In genomic region chr10:101071266-101071884, GRCh38 we compare ENCODE assay signal across 10 cellular contexts. TPM values are rescaled to one million over a fixed set of nuclear protein-coding genes. Genes with fewer than 3 reads are reported as not detected.
A peak's percentile ranks its signal among the peaks of the same experiment; 100 is the strongest.
DNase-seq lines count a peak whose midpoint lies in the region; TF ChIP-seq lines count a peak whose summit lies in the region.
"Had no signal": no experiment of that assay in that cellular context is flagged by ENCODE, and none has a peak within 500 bp of the region (broad histone marks: within the 10 kb centered on the region; RNA-seq: fewer than 3 reads in every experiment).

No MANE protein-coding gene starts in this region.

- no peak overlapping the region for H2AFZ ChIP-seq in osteoblast (ENCODE audit: low read length)

- H3K4me3 ChIP-seq in GM12865 (ENCODE audit: low read depth, low read length) (no peak overlapping the region), adrenal gland (no peak overlapping the region), osteoblast (ENCODE audit: insufficient read depth, low read length) (no peak overlapping the region), stomach (no peak overlapping the region)
- H3K4me3 ChIP-seq: uterus had no signal

- TF ChIP-seq POLR2A in adrenal gland (IDR thresholded peaks at IDR 0.05) (no peak), stomach (IDR thresholded peaks at IDR 0.05) (no peak)

- 57 to 71% (median 64%) methylated on average over 6 of the region's 6 CpGs for WGBS in adrenal gland, 4 donors
- 61 to 78% (median 75%) methylated on average over 6 of the region's 6 CpGs for WGBS in stomach, 5 donors

- TF ChIP-seq EP300 in stomach (IDR thresholded peaks at IDR 0.05), result no peak

- H3K9me3 ChIP-seq in adrenal gland (replicated peaks in 1 of 3) (no peaks in the 10 kb centered on the region), osteoblast (ENCODE audit: low read depth, low read length) (no peaks in the 10 kb centered on the region), stomach (no peaks in the 10 kb centered on the region)
- H3K9me3 ChIP-seq: uterus had no signal

- H3K79me2 ChIP-seq in osteoblast (ENCODE audit: insufficient read depth, low read length), result no peaks in the 10 kb centered on the region

- TF ChIP-seq CTCF in GM12865 (IDR thresholded peaks at IDR 0.05; ENCODE audit: insufficient read depth, low read depth, low read length, missing control alignments) (no peak), adrenal gland (IDR thresholded peaks at IDR 0.05) (no peak), osteoblast (IDR thresholded peaks at IDR 0.05; ENCODE audit: extremely low read depth, low read depth, low read length) (no peak), stomach (IDR thresholded peaks at IDR 0.05) (no peak)

- H3K27ac ChIP-seq in adrenal gland (no peak overlapping the region), osteoblast (ENCODE audit: low read depth, low read length) (no peak overlapping the region), stomach (peak overlapping the region in 2 of 5 donors; percentile 20 to 68)
- H3K27ac ChIP-seq: uterus had no signal

- intact Hi-C loops in adrenal gland (cut with DNase I) (no loop called here), stomach (cut with DNase I; ENCODE audit: low total_unique reads) (no loop called here)

- no peaks in the 10 kb centered on the region for H3K36me3 ChIP-seq in adrenal gland (replicated peaks in 1 of 2)
- no peaks in the 10 kb centered on the region for H3K36me3 ChIP-seq in osteoblast (ENCODE audit: insufficient read depth, low read length)
- H3K36me3 ChIP-seq in stomach, result no peaks in the 10 kb centered on the region
- H3K36me3 ChIP-seq: uterus had no signal

- H3K4me2 ChIP-seq in osteoblast (ENCODE audit: insufficient read depth, low read length), result peak overlapping the region; percentile 14

- DNase-seq in GM12865 (ENCODE audit: low read depth) (peak; percentile 48), Kasumi-1 (lab: John Stamatoyannopoulos, UW) (peak; percentile 92 to 94), adrenal gland (peak in 5 of 7 donors; percentile 43 to 74 (median 55)), osteoblast (ENCODE audit: insufficient read length, low spot score, missing footprints) (peak; percentile 75), NCI-H82 treated with DMSO at 0.1 percent for 48 hours (lab: John Stamatoyannopoulos, UW; ENCODE audit: unreplicated experiment) (no peak), stomach (no peak), NK-92 (lab: John Stamatoyannopoulos, UW; ENCODE audit: unreplicated experiment) (no peak)
- DNase-seq: endodermal cell, NCI-H82, uterus had no signal

- H4K20me1 ChIP-seq in osteoblast (ENCODE audit: insufficient read depth, low read length), result no peaks in the 10 kb centered on the region

- H3K27me3 ChIP-seq in adrenal gland (peaks cover 16% of the 10 kb centered on the region), osteoblast (ENCODE audit: insufficient read depth, low read length) (peaks cover 37% of the 10 kb centered on the region), stomach (peaks cover 0 to 62% (median 27%) of the 10 kb centered on the region in 3 donors)

- peaks cover 6 to 12% of the 10 kb centered on the region in 2 donors for H3K4me1 ChIP-seq in adrenal gland (replicated peaks in 1 of 2)
- H3K4me1 ChIP-seq in osteoblast (ENCODE audit: insufficient read depth, low read length), result peaks cover 16% of the 10 kb centered on the region
- H3K4me1 ChIP-seq in stomach, result peaks cover 13 to 27% (median 20%) of the 10 kb centered on the region in 4 donors

RNA-seq across cellular contexts. Expression of gene KAZALD1, which starts 9.6 kb away (rescaled TPM):
- total RNA-seq in adrenal gland (1 to 10 TPM; 1.3 to 5.4 (median 2.1) TPM), osteoblast (26.4 and 30.1 TPM in 2 replicates), stomach (10 to 100 TPM in 2 of 5 donors, 1 to 10 TPM in 2, not detected in 1; 2.2 to 35.5 (median 14.8) TPM)
- polyA plus RNA-seq in adrenal gland (1 to 10 TPM in 2 of 3 donors, under 1 TPM in 1; 0.55 to 3.9 (median 2.9) TPM), stomach (10 to 100 TPM; 12.0 to 32.8 (median 12.0) TPM)

RNA-seq across cellular contexts. Expression of gene SFXN3, which starts 40.3 kb away (rescaled TPM):
- 10 to 100 TPM; 20.4 to 54.0 (median 36.3) TPM for total RNA-seq in adrenal gland
- polyA plus RNA-seq in adrenal gland, result 10 to 100 TPM; 24.1 to 32.8 (median 25.7) TPM
- total RNA-seq in osteoblast, result 103 and 106 TPM in 2 replicates
- total RNA-seq in stomach, result 10 to 100 TPM in 4 of 5 donors, 1 to 10 TPM in 1; 9.9 to 60.4 (median 37.9) TPM
- 10 to 100 TPM; 11.1 to 20.7 (median 20.5) TPM for polyA plus RNA-seq in stomach

RNA-seq across cellular contexts. Expression of gene PDZD7, which starts 40.4 kb away (rescaled TPM):
- 1 to 10 TPM in 2 of 8 donors, under 1 TPM in 5, not detected in 1; 0.13 to 1.9 (median 0.60) TPM for total RNA-seq in adrenal gland
- 1 to 10 TPM in 2 of 3 donors, under 1 TPM in 1; 0.18 to 3.5 (median 1.0) TPM for polyA plus RNA-seq in adrenal gland
- total RNA-seq in osteoblast, result 0.72 and 1.2 TPM in 2 replicates
- 1 to 10 TPM in 1 of 5 donors, not detected in 4; 2.4 TPM for total RNA-seq in stomach
- polyA plus RNA-seq in stomach, result under 1 TPM; 0.20 to 0.76 (median 0.75) TPM

RNA-seq across cellular contexts. Expression of gene TLX1, which starts 59.7 kb away (rescaled TPM):
- total RNA-seq in adrenal gland, result not detected
- not detected for polyA plus RNA-seq in adrenal gland
- not detected in 2 replicates for total RNA-seq in osteoblast
- total RNA-seq in stomach, result 1 to 10 TPM in 1 of 5 donors, under 1 TPM in 1, not detected in 3; 0.58 to 7.0 TPM
- polyA plus RNA-seq in stomach, result not detected
- total RNA-seq: endodermal cell, uterus had no signal

Comparison
In these comparisons a context has a peak if more than half of its experiments do, and no peak if none do; other contexts are left out.
1. DNase-seq: peak in GM12865 (single experiment), Kasumi-1 (2 of 2), adrenal gland (5 of 7) and osteoblast (single experiment); none in NCI-H82 treated with DMSO at 0.1 percent for 48 hours (single experiment), stomach (single experiment) and NK-92 (single experiment).